Comparison of ENCODE assay signal across 6 cellular contexts in genomic region chr2:94924999-94925398, GRCh38. TPM values are rescaled to one million over a fixed set of nuclear protein-coding genes. Genes with fewer than 3 reads are reported as not detected.
"Had no signal": no experiment of that assay in that cellular context is flagged by ENCODE, and none has a peak within 500 bp of the region (broad histone marks: within the 10 kb centered on the region; RNA-seq: fewer than 3 reads in every experiment).

No MANE protein-coding gene starts in this region.

RNA-seq across cellular contexts. Expression of gene TEKT4, which starts 53.8 kb away (rescaled TPM):
- total RNA-seq: H4, H7, HepG2, HFFc6, HT1080 had no signal
- polyA plus RNA-seq: HepG2, IgD-negative memory B cell had no signal
